31 cellular contexts compared by ENCODE assay signal in the genomic region with DNA sequence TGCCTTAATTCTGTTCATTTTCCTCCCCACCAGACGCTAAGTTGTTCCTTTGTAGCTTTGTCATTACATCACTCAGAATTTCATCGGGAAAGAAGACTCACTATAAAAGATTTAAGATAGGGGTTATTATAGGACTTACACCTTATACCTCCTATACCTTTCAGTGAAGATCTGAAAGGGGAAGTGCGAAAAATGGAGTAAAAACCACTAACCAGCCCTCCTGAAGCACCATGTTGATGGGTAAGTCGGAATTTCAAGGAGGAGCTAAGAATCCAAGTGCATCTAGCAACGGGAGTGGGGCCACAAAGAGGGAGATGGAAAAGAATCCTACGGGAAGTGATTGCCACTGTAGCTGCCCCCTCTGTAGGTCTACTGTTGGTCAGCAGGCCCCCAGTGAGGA.
"Had no signal": no experiment of that assay in that cellular context is flagged by ENCODE, and none has a peak within 500 bp of the region (broad histone marks: within the 10 kb centered on the region; RNA-seq: fewer than 3 reads in every experiment).

No MANE protein-coding gene starts in this region.

- H3K27me3 ChIP-seq: colonic mucosa, gastrocnemius medialis, left lung, right atrium auricular region, stomach, thyroid gland had no signal

- H3K4me3 ChIP-seq: colonic mucosa, gastrocnemius medialis, left lung, mucosa of descending colon, prostate gland, right atrium auricular region, smooth muscle cell, stomach, thyroid gland had no signal

- ATAC-seq: esophagus mucosa; gastrocnemius medialis; left cardiac atrium; left lung; mucosa of descending colon; natural killer cell treated with Interleukin-12 subunit alpha and Interleukin-12 subunit beta and Interleukin-15 and Interleukin-18, amount 100 ng/mL, for 72 hours; sciatic nerve had no signal

- H3K9me3 ChIP-seq: colonic mucosa, gastrocnemius medialis, left lung, mucosa of descending colon, prostate gland, right atrium auricular region, stomach, thyroid gland had no signal

- FAIRE-seq: islet of Langerhans had no signal

- H3K36me3 ChIP-seq: colonic mucosa, gastrocnemius medialis, left lung, prostate gland, right atrium auricular region, stomach, thyroid gland had no signal

- H3K4me1 ChIP-seq: colonic mucosa, gastrocnemius medialis, left lung, prostate gland, right atrium auricular region, stomach, thyroid gland had no signal

- H3K9me3 Mint-ChIP-seq: dendritic cell treated with granulocyte-macrophage colony-stimulating factor and Interleukin-4, amounts not matched to agents 40 ng/mL and 50 ng/mL, for 4 days; endodermal cell; mesothelial cell of epicardium; naive B cell; natural killer cell treated with Interleukin-12 subunit alpha and Interleukin-12 subunit beta and Interleukin-15 and Interleukin-18, amount 100 ng/mL, for 72 hours; neural crest cell had no signal

- DNase-seq: colonic mucosa; effector CD8-positive, alpha-beta T cell; endodermal cell; foreskin fibroblast; gastrocnemius medialis; head of caudate nucleus; left cardiac atrium; left lung; mesenchymal stem cell; mucosa of descending colon; naive B cell; nucleus accumbens; stimulated activated CD4-positive, alpha-beta T cell treated with anti-CD3 and anti-CD28 coated beads, Interleukin-12 subunit alpha, Interleukin-12 subunit beta, amount 100 ng/mL, for 4 hours; stimulated activated CD4-positive, alpha-beta T cell treated with anti-CD3 and anti-CD28 coated beads, Interleukin-1b, Interleukin-23, amount 100 ng/mL, for 48 hours; stimulated activated CD4-positive, alpha-beta T cell treated with anti-CD3 and anti-CD28 coated beads, Interleukin-4, amount 100 ng/mL, for 1 hour; stimulated activated CD8-positive, alpha-beta memory T cell treated with anti-CD3 and anti-CD28 coated beads, Interleukin-4, amount 100 ng/mL, for 48 hours; stimulated activated naive CD4-positive, alpha-beta T cell; stomach; thyroid gland; trophoblast cell had no signal

- H3K4me3 Mint-ChIP-seq: dendritic cell treated with granulocyte-macrophage colony-stimulating factor and Interleukin-4, amounts not matched to agents 40 ng/mL and 50 ng/mL, for 4 days; endodermal cell; mesothelial cell of epicardium; naive B cell; natural killer cell treated with Interleukin-12 subunit alpha and Interleukin-12 subunit beta and Interleukin-15 and Interleukin-18, amount 100 ng/mL, for 72 hours; neural crest cell had no signal

- H3K4me1 Mint-ChIP-seq: endodermal cell, mesothelial cell of epicardium had no signal

- H3K27ac Mint-ChIP-seq: dendritic cell treated with granulocyte-macrophage colony-stimulating factor and Interleukin-4, amounts not matched to agents 40 ng/mL and 50 ng/mL, for 4 days; endodermal cell; mesothelial cell of epicardium; naive B cell; natural killer cell treated with Interleukin-12 subunit alpha and Interleukin-12 subunit beta and Interleukin-15 and Interleukin-18, amount 100 ng/mL, for 72 hours had no signal

- H3K27ac ChIP-seq: colonic mucosa, epithelial cell of prostate, gastrocnemius medialis, left lung, prostate gland, right atrium auricular region, stomach, thyroid gland had no signal

- H3K36me3 Mint-ChIP-seq: mesothelial cell of epicardium; naive B cell; natural killer cell treated with Interleukin-12 subunit alpha and Interleukin-12 subunit beta and Interleukin-15 and Interleukin-18, amount 100 ng/mL, for 72 hours had no signal

- H3K4me2 ChIP-seq: smooth muscle cell had no signal
